Comparison of ENCODE assay signal across 7 cellular contexts in the genomic region with DNA sequence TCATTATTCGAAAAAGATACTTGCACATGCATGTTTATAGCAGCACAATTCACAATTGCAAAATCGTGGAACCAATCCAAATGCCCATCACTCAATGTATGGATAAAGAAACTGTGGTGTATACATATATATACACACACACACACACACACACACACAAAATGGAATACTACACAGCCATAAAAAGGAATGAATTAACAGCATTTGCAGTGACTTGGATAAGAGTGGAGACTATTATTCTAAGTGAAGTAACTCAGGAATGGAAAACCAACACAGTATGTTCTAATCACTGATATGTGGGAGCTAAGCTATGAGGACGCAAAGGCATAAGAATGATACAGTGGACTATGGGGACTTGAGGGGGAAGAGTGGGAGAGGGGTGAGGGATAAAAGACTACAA. TPM values are rescaled to one million over a fixed set of nuclear protein-coding genes. Genes with fewer than 3 reads are reported as not detected.
DNase-seq lines count a peak whose midpoint lies in the region; ATAC-seq, FAIRE-seq and TF ChIP-seq lines count a peak whose summit lies in the region.
"Not testable (repeated sequence)": the region's sequence is repeated elsewhere in the genome, so short reads cannot be mapped to it uniquely, and the experiment has no call there.

No MANE protein-coding gene starts in this region.

- peaks cover 41% of the 10 kb centered on the region for H3K4me1 ChIP-seq in CD4-positive, CD25-positive, alpha-beta regulatory T cell (ENCODE audit: control insufficient read depth, insufficient read depth, low read length, poor library complexity, severe bottlenecking)
- H3K4me1 ChIP-seq in HEK293 (ENCODE audit: control insufficient read depth, insufficient read depth, low read length) (peaks cover 28% of the 10 kb centered on the region), K562 (replicated peaks in 1 of 2; ENCODE audit: control insufficient read depth in 2 of 2, insufficient read depth in 2 of 2, low read length in 2 of 2) (peaks cover 18 to 39% of the 10 kb centered on the region in 2 experiments; a peak in 4 of 5 replicates), neutrophil (ENCODE audit: control insufficient read depth in 1 of 2, insufficient read depth in 1 of 2, low read depth in 1 of 2, low read length in 1 of 2) (peaks cover 59 to 62% of the 10 kb centered on the region in 2 experiments)

- peak overlapping the region in 1 of 3 donors; percentile 62 for H3K27ac Mint-ChIP-seq in CD4-positive, CD25-positive, alpha-beta regulatory T cell
- not testable (repeated sequence) for H3K27ac Mint-ChIP-seq in activated T-helper 1 cell treated with anti-CD3 and anti-CD28 coated beads, Interleukin-12 subunit alpha, Interleukin-12 subunit beta, Interleukin-2, Interleukin-4 antibody, amounts not matched to agents 30 ng/mL and 10 ng/mL and 1 ng/mL, durations not matched to agents 14 hours and 24 hours and 36 hours; nephron

- WGBS in K562 (ENCODE audit: insufficient coverage, low coverage, missing lambda C conversion rate) = 92% methylated on average over 3 of the region's 3 CpGs

- not testable (repeated sequence) for H3K9me1 ChIP-seq in K562 (ENCODE audit: control insufficient read depth, insufficient read depth, low read length)

- not testable (repeated sequence) for H3K9ac ChIP-seq in K562 (ENCODE audit: insufficient read depth in 1 of 2, low read depth in 2 of 2, low read length in 2 of 2)

- H3K27me3 Mint-ChIP-seq in CD4-positive, CD25-positive, alpha-beta regulatory T cell; activated T-helper 1 cell treated with anti-CD3 and anti-CD28 coated beads, Interleukin-12 subunit alpha, Interleukin-12 subunit beta, Interleukin-2, Interleukin-4 antibody, amounts not matched to agents 30 ng/mL and 10 ng/mL and 1 ng/mL, durations not matched to agents 14 hours and 24 hours and 36 hours (ENCODE audit: insufficient read depth); nephron (ENCODE audit: low read depth): not testable (repeated sequence)

- CTCF ChIA-PET in HEK293 (lab: Yijun Ruan, JAX) = interaction anchor here (0.6 kb wide), 1 partner anchor 106 kb away, joined by 3 read pairs; no protein-coding TSS in a partner anchor
- CTCF ChIA-PET in K562 (lab: Yijun Ruan, JAX; ENCODE audit: low intra/inter-chr PET ratio) = not testable (repeated sequence)

- H3K79me2 ChIP-seq in K562 (ENCODE audit: control insufficient read depth, insufficient read depth, low read length) = peaks cover 98% of the 10 kb centered on the region

- not testable (repeated sequence) for H3K4me3 ChIP-seq in CD4-positive, CD25-positive, alpha-beta regulatory T cell (ENCODE audit: low read depth, low read length); HEK293 (ENCODE audit: low read depth, low read length); K562; neutrophil (ENCODE audit: low read depth in 1 of 2, low read length in 1 of 2)

- peaks cover 31 to 78% (median 59%) of the 10 kb centered on the region in 4 donors for H3K4me1 Mint-ChIP-seq in CD4-positive, CD25-positive, alpha-beta regulatory T cell
- peaks cover 49% of the 10 kb centered on the region for H3K4me1 Mint-ChIP-seq in activated T-helper 1 cell treated with anti-CD3 and anti-CD28 coated beads, Interleukin-12 subunit alpha, Interleukin-12 subunit beta, Interleukin-2, Interleukin-4 antibody, amounts not matched to agents 30 ng/mL and 10 ng/mL and 1 ng/mL, durations not matched to agents 14 hours and 24 hours and 36 hours (ENCODE audit: low read depth)
- H3K4me1 Mint-ChIP-seq in nephron = peaks cover 28% of the 10 kb centered on the region

- H3K4me2 ChIP-seq in K562 (ENCODE audit: insufficient read depth, low read length) = not testable (repeated sequence)

- in situ Hi-C loops in K562 (cut with MboI) = not testable (repeated sequence)

- intact Hi-C loops in activated T-helper 1 cell treated with anti-CD3 and anti-CD28 coated beads, Interleukin-12 subunit alpha, Interleukin-12 subunit beta, Interleukin-2, Interleukin-4 antibody, amounts not matched to agents 30 ng/mL and 10 ng/mL and 1 ng/mL, durations not matched to agents 14 hours and 24 hours and 36 hours (cut with micrococcal nuclease); K562 (cut with micrococcal nuclease): not testable (repeated sequence)

- H2AFZ ChIP-seq in K562 (ENCODE audit: low read depth, low read length) = not testable (repeated sequence)

- not testable (repeated sequence) for H3K9me3 Mint-ChIP-seq in CD4-positive, CD25-positive, alpha-beta regulatory T cell; activated T-helper 1 cell treated with anti-CD3 and anti-CD28 coated beads, Interleukin-12 subunit alpha, Interleukin-12 subunit beta, Interleukin-2, Interleukin-4 antibody, amounts not matched to agents 30 ng/mL and 10 ng/mL and 1 ng/mL, durations not matched to agents 14 hours and 24 hours and 36 hours; nephron

- BruUV-seq in K562 (replicated peaks; lab: Mats Ljungman, UMichigan) = not testable (repeated sequence)

- not testable (repeated sequence) for TF ChIP-seq RAD21 in K562 (CRISPR knock-in tag; conservative IDR thresholded peaks at IDR 0.05 in 1 of 2, IDR thresholded peaks at IDR 0.05 in 1 of 2)

- H3K36me3 Mint-ChIP-seq in CD4-positive, CD25-positive, alpha-beta regulatory T cell = peaks cover 10% of the 10 kb centered on the region
- H3K36me3 Mint-ChIP-seq in activated T-helper 1 cell treated with anti-CD3 and anti-CD28 coated beads, Interleukin-12 subunit alpha, Interleukin-12 subunit beta, Interleukin-2, Interleukin-4 antibody, amounts not matched to agents 30 ng/mL and 10 ng/mL and 1 ng/mL, durations not matched to agents 14 hours and 24 hours and 36 hours (ENCODE audit: low read depth) = peaks cover 21% of the 10 kb centered on the region
- peaks cover 23% of the 10 kb centered on the region for H3K36me3 Mint-ChIP-seq in nephron (ENCODE audit: low read depth)

- not testable (repeated sequence) for FAIRE-seq in K562 (lab: Jason Lieb, UNC)

- DNase-seq in CD4-positive, CD25-positive, alpha-beta regulatory T cell; activated T-helper 1 cell treated with anti-CD3 and anti-CD28 coated beads, Interleukin-12 subunit alpha, Interleukin-12 subunit beta, Interleukin-2, Interleukin-4 antibody, amounts not matched to agents 30 ng/mL and 10 ng/mL and 1 ng/mL, durations not matched to agents 14 hours and 24 hours and 36 hours (ENCODE audit: low spot score); K562 (ENCODE audit: extremely low read depth in 1 of 4, low spot score in 3 of 4): not testable (repeated sequence)

- not testable (repeated sequence) for H3K27me3 ChIP-seq in CD4-positive, CD25-positive, alpha-beta regulatory T cell (ENCODE audit: control insufficient read depth, insufficient read depth, low read length); K562 (ENCODE audit: control insufficient read depth in 2 of 2, insufficient read depth in 2 of 2, low read length in 2 of 2); neutrophil

- not testable (repeated sequence) for ATAC-seq in CD4-positive, CD25-positive, alpha-beta regulatory T cell (ENCODE audit: low read depth in 2 of 2); K562

- TF ChIP-seq POLR2A in K562 (conservative IDR thresholded peaks at IDR 0.05) = not testable (repeated sequence)

- H3K27ac ChIP-seq in CD4-positive, CD25-positive, alpha-beta regulatory T cell (ENCODE audit: insufficient read depth, low read length, poor library complexity, severe bottlenecking); HEK293 (ENCODE audit: extremely low read depth, low read depth, low read length); K562 (ENCODE audit: extremely low read depth, low read depth, low read length): not testable (repeated sequence)
- peak overlapping the region; percentile 97 for H3K27ac ChIP-seq in VCaP
- H3K27ac ChIP-seq in neutrophil = peak overlapping the region; percentile 91

- not testable (repeated sequence) for H3K9me3 ChIP-seq in CD4-positive, CD25-positive, alpha-beta regulatory T cell (ENCODE audit: control insufficient read depth in 2 of 2, low read length in 2 of 2); HEK293 (ENCODE audit: control insufficient read depth, insufficient read depth, low read depth, low read length); K562 (replicated peaks; ENCODE audit: control insufficient read depth, insufficient read depth, low read depth, low read length); neutrophil

- peak overlapping the region in 3 of 4 donors; percentile 38 to 97 (median 45) for H3K4me3 Mint-ChIP-seq in CD4-positive, CD25-positive, alpha-beta regulatory T cell
- H3K4me3 Mint-ChIP-seq in activated T-helper 1 cell treated with anti-CD3 and anti-CD28 coated beads, Interleukin-12 subunit alpha, Interleukin-12 subunit beta, Interleukin-2, Interleukin-4 antibody, amounts not matched to agents 30 ng/mL and 10 ng/mL and 1 ng/mL, durations not matched to agents 14 hours and 24 hours and 36 hours = peak overlapping the region; percentile 51
- H3K4me3 Mint-ChIP-seq in nephron = peak overlapping the region; percentile 12 to 75 (median 47)

- TF ChIP-seq CTCF in HEK293 (tag by site-specific recombination; IDR thresholded peaks at IDR 0.05); VCaP (conservative IDR thresholded peaks at IDR 0.05); K562 (IDR thresholded peaks at IDR 0.05 in 2 of 3, conservative IDR thresholded peaks at IDR 0.05 in 1 of 3; ENCODE audit: insufficient read depth in 2 of 3, low read depth in 1 of 3, low read length in 3 of 3); nephron (IDR thresholded peaks at IDR 0.05; ENCODE audit: unreplicated experiment in 3 of 3); neutrophil (IDR thresholded peaks at IDR 0.05): not testable (repeated sequence)

- not testable (repeated sequence) for TF ChIP-seq EP300 in K562 (IDR thresholded peaks at IDR 0.05; ENCODE audit: low read length)

- POLR2A ChIA-PET in HEK293 (lab: Yijun Ruan, JAX) = not testable (repeated sequence)
- POLR2A ChIA-PET in K562 (lab: Yijun Ruan, JAX) = interaction anchor here (1.4 kb wide), 1 partner anchor 7 kb away, joined by 4 read pairs; no protein-coding TSS in a partner anchor

- H4K20me1 ChIP-seq in K562 (replicated peaks; ENCODE audit: control insufficient read depth, insufficient read depth, low read length) = peaks cover 13% of the 10 kb centered on the region

- not testable (repeated sequence) for H3K36me3 ChIP-seq in CD4-positive, CD25-positive, alpha-beta regulatory T cell (ENCODE audit: control insufficient read depth, insufficient read depth, low read length); HEK293 (ENCODE audit: control insufficient read depth in 2 of 2, insufficient read depth in 1 of 2, low read length in 2 of 2); neutrophil
- H3K36me3 ChIP-seq in K562 (ENCODE audit: control insufficient read depth, insufficient read depth, low read length) = peaks cover 28% of the 10 kb centered on the region; the same call in 2 of the 3 replicates

RNA-seq across cellular contexts. Expression of a gene that starts 3.3 kb away (rescaled TPM):
- total RNA-seq in CD4-positive, CD25-positive, alpha-beta regulatory T cell = 102 TPM
- 10 to 100 TPM; 34.1 to 55.8 (median 43.5) TPM for polyA plus RNA-seq in CD4-positive, CD25-positive, alpha-beta regulatory T cell
- 56.6 and 59.0 TPM in 2 replicates for total RNA-seq in activated T-helper 1 cell treated with anti-CD3 and anti-CD28 coated beads, Interleukin-12 subunit alpha, Interleukin-12 subunit beta, Interleukin-2, Interleukin-4 antibody, amounts not matched to agents 30 ng/mL and 10 ng/mL and 1 ng/mL, durations not matched to agents 14 hours and 24 hours and 36 hours
- 53.7 and 136 TPM in 2 replicates for total RNA-seq in K562 (2011; cell fraction: chromatin; rRNA removed; ENCODE audit: low replicate concordance)
- total RNA-seq in K562 (2011; cell fraction: nucleolus; rRNA removed) = 22.5 and 33.7 TPM in 2 replicates
- total RNA-seq in K562 (2011; cell fraction: nucleoplasm; rRNA removed) = 64.7 and 85.0 TPM in 2 replicates
- total RNA-seq in K562 (2014; rRNA removed) (38.9 and 84.0 TPM in 2 replicates), K562 (2014; rRNA removed; fragmentation: Illumina TruSeq; extraction: Trizol) (63.8 and 83.6 TPM in 2 replicates), K562 (2015; rRNA removed; fragmentation: Illumina TruSeq; extraction: Trizol) (53.1 and 62.5 TPM in 2 replicates), K562 (2021) (47.9 and 51.4 TPM in 2 replicates)
- polyA plus RNA-seq in K562 (2011; rRNA removed) (43.7 and 45.5 TPM in 2 replicates), K562 (2014; fragmentation: Illumina TruSeq; extraction: Trizol) (75.2 and 76.5 TPM in 2 replicates), K562 (2014; fragmentation: Nextera tagmentation; extraction: Ambion mirVana) (10 to 100 TPM; 24.5 to 37.3 TPM), K562 (2014; rRNA removed) (44.8 and 47.2 TPM in 2 replicates)
- 9.0 and 21.8 TPM in 2 replicates for polyA plus RNA-seq in K562 (2011; cell fraction: cytosol; rRNA removed)
- 54.8 and 56.8 TPM in 2 replicates for polyA plus RNA-seq in K562 (2011; cell fraction: nucleus; rRNA removed)
- polyA plus RNA-seq in K562 (2012) = 27.2 and 43.0 TPM in 2 replicates
- polyA minus RNA-seq in K562 (2011; rRNA and poly(A)+ RNA removed) = 68.4 and 94.3 TPM in 2 replicates
- 34.6 and 34.9 TPM in 2 replicates for polyA minus RNA-seq in K562 (2011; cell fraction: cytosol; rRNA and poly(A)+ RNA removed)
- polyA minus RNA-seq in K562 (2011; cell fraction: nucleus; rRNA and poly(A)+ RNA removed) = 28.3 and 39.3 TPM in 2 replicates

RNA-seq across cellular contexts. Expression of a gene that starts 39.1 kb away (rescaled TPM):
- 12.0 TPM for total RNA-seq in CD4-positive, CD25-positive, alpha-beta regulatory T cell
- 10 to 100 TPM; 14.3 to 19.6 (median 16.9) TPM for polyA plus RNA-seq in CD4-positive, CD25-positive, alpha-beta regulatory T cell
- total RNA-seq in activated T-helper 1 cell treated with anti-CD3 and anti-CD28 coated beads, Interleukin-12 subunit alpha, Interleukin-12 subunit beta, Interleukin-2, Interleukin-4 antibody, amounts not matched to agents 30 ng/mL and 10 ng/mL and 1 ng/mL, durations not matched to agents 14 hours and 24 hours and 36 hours = 23.4 and 24.6 TPM in 2 replicates
- 6.4 and 9.6 TPM in 2 replicates for total RNA-seq in K562 (2011; cell fraction: chromatin; rRNA removed; ENCODE audit: low replicate concordance)
- total RNA-seq in K562 (2011; cell fraction: nucleolus; rRNA removed) = 1.7 and 2.3 TPM in 2 replicates
- 3.5 and 6.2 TPM in 2 replicates for total RNA-seq in K562 (2011; cell fraction: nucleoplasm; rRNA removed)
- 9.3 and 21.6 TPM in 2 replicates for total RNA-seq in K562 (2014; rRNA removed)
- 21.7 and 25.8 TPM in 2 replicates for total RNA-seq in K562 (2014; rRNA removed; fragmentation: Illumina TruSeq; extraction: Trizol)
- total RNA-seq in K562 (2015; rRNA removed; fragmentation: Illumina TruSeq; extraction: Trizol) = 21.6 and 21.9 TPM in 2 replicates
- total RNA-seq in K562 (2021) = 11.5 and 12.1 TPM in 2 replicates
- 9.1 and 13.3 TPM in 2 replicates for polyA plus RNA-seq in K562 (2011; rRNA removed)
- 0.81 and 2.6 TPM in 2 replicates for polyA plus RNA-seq in K562 (2011; cell fraction: cytosol; rRNA removed)
- 2.8 and 3.3 TPM in 2 replicates for polyA plus RNA-seq in K562 (2011; cell fraction: nucleus; rRNA removed)
- 8.2 and 10.4 TPM in 2 replicates for polyA plus RNA-seq in K562 (2012)
- polyA plus RNA-seq in K562 (2014; fragmentation: Illumina TruSeq; extraction: Trizol) = 18.2 and 18.9 TPM in 2 replicates
- polyA plus RNA-seq in K562 (2014; fragmentation: Nextera tagmentation; extraction: Ambion mirVana) = 10 to 100 TPM; 21.1 to 24.9 TPM
- polyA plus RNA-seq in K562 (2014; rRNA removed) = 11.9 and 13.5 TPM in 2 replicates
- polyA minus RNA-seq in K562 (2011; rRNA and poly(A)+ RNA removed) = 23.7 and 30.5 TPM in 2 replicates
- 9.7 and 11.4 TPM in 2 replicates for polyA minus RNA-seq in K562 (2011; cell fraction: cytosol; rRNA and poly(A)+ RNA removed)
- polyA minus RNA-seq in K562 (2011; cell fraction: nucleus; rRNA and poly(A)+ RNA removed) = 2.8 and 5.7 TPM in 2 replicates

RNA-seq across cellular contexts. Expression of a gene that starts 40.1 kb away (rescaled TPM):
- 1,729 TPM for total RNA-seq in CD4-positive, CD25-positive, alpha-beta regulatory T cell
- polyA plus RNA-seq in CD4-positive, CD25-positive, alpha-beta regulatory T cell = 1,000 to 10,000 TPM; 1,921 to 2,513 (median 2,239) TPM
- 1,451 and 1,473 TPM in 2 replicates for total RNA-seq in activated T-helper 1 cell treated with anti-CD3 and anti-CD28 coated beads, Interleukin-12 subunit alpha, Interleukin-12 subunit beta, Interleukin-2, Interleukin-4 antibody, amounts not matched to agents 30 ng/mL and 10 ng/mL and 1 ng/mL, durations not matched to agents 14 hours and 24 hours and 36 hours
- 455 and 632 TPM in 2 replicates for total RNA-seq in K562 (2011; cell fraction: chromatin; rRNA removed; ENCODE audit: low replicate concordance)
- 1,125 and 1,211 TPM in 2 replicates for total RNA-seq in K562 (2011; cell fraction: nucleolus; rRNA removed)
- total RNA-seq in K562 (2011; cell fraction: nucleoplasm; rRNA removed) = 1,524 and 2,774 TPM in 2 replicates
- total RNA-seq in K562 (2014; rRNA removed) (5,204 and 7,963 TPM in 2 replicates), K562 (2014; rRNA removed; fragmentation: Illumina TruSeq; extraction: Trizol) (3,395 and 3,802 TPM in 2 replicates), K562 (2015; rRNA removed; fragmentation: Illumina TruSeq; extraction: Trizol) (4,310 and 4,463 TPM in 2 replicates), K562 (2021) (2,342 and 2,650 TPM in 2 replicates)
- polyA plus RNA-seq in K562 (2011; rRNA removed) (6,044 and 6,139 TPM in 2 replicates), K562 (2014; fragmentation: Illumina TruSeq; extraction: Trizol) (4,091 and 6,277 TPM in 2 replicates), K562 (2014; fragmentation: Nextera tagmentation; extraction: Ambion mirVana) (1,000 to 10,000 TPM; 2,628 to 3,207 TPM), K562 (2014; rRNA removed) (4,956 and 6,483 TPM in 2 replicates)
- 329 and 533 TPM in 2 replicates for polyA plus RNA-seq in K562 (2011; cell fraction: cytosol; rRNA removed)
- 2,322 and 3,371 TPM in 2 replicates for polyA plus RNA-seq in K562 (2011; cell fraction: nucleus; rRNA removed)
- polyA plus RNA-seq in K562 (2012) = 4,656 and 6,426 TPM in 2 replicates
- polyA minus RNA-seq in K562 (2011; rRNA and poly(A)+ RNA removed) = 3,539 and 4,030 TPM in 2 replicates
- 984 and 1,025 TPM in 2 replicates for polyA minus RNA-seq in K562 (2011; cell fraction: cytosol; rRNA and poly(A)+ RNA removed)
- 350 and 581 TPM in 2 replicates for polyA minus RNA-seq in K562 (2011; cell fraction: nucleus; rRNA and poly(A)+ RNA removed)

RNA-seq across cellular contexts. Expression of a gene that starts 46.3 kb away (rescaled TPM):
- total RNA-seq in CD4-positive, CD25-positive, alpha-beta regulatory T cell = 2.8 TPM
- polyA plus RNA-seq in CD4-positive, CD25-positive, alpha-beta regulatory T cell = 1 to 10 TPM; 3.7 to 5.8 (median 5.1) TPM
- total RNA-seq in activated T-helper 1 cell treated with anti-CD3 and anti-CD28 coated beads, Interleukin-12 subunit alpha, Interleukin-12 subunit beta, Interleukin-2, Interleukin-4 antibody, amounts not matched to agents 30 ng/mL and 10 ng/mL and 1 ng/mL, durations not matched to agents 14 hours and 24 hours and 36 hours = 2.1 and 2.3 TPM in 2 replicates
- 3.9 and 8.2 TPM in 2 replicates for total RNA-seq in K562 (2011; cell fraction: chromatin; rRNA removed; ENCODE audit: low replicate concordance)
- total RNA-seq in K562 (2011; cell fraction: nucleolus; rRNA removed) = 3.3 and 3.8 TPM in 2 replicates
- 4.4 and 4.8 TPM in 2 replicates for total RNA-seq in K562 (2011; cell fraction: nucleoplasm; rRNA removed)
- total RNA-seq in K562 (2014; rRNA removed) (3.5 and 3.9 TPM in 2 replicates), K562 (2014; rRNA removed; fragmentation: Illumina TruSeq; extraction: Trizol) (7.3 and 9.0 TPM in 2 replicates), K562 (2015; rRNA removed; fragmentation: Illumina TruSeq; extraction: Trizol) (6.0 and 6.3 TPM in 2 replicates), K562 (2021) (5.2 and 5.9 TPM in 2 replicates)
- polyA plus RNA-seq in K562 (2011; rRNA removed) (3.5 and 7.4 TPM in 2 replicates), K562 (2014; fragmentation: Illumina TruSeq; extraction: Trizol) (7.4 and 8.3 TPM in 2 replicates), K562 (2014; fragmentation: Nextera tagmentation; extraction: Ambion mirVana) (1 to 10 TPM; 3.7 to 4.1 TPM), K562 (2014; rRNA removed) (4.5 and 5.8 TPM in 2 replicates)
- polyA plus RNA-seq in K562 (2011; cell fraction: cytosol; rRNA removed) = 2.6 and 3.0 TPM in 2 replicates
- polyA plus RNA-seq in K562 (2011; cell fraction: nucleus; rRNA removed) = 1.1 and 1.6 TPM in 2 replicates
- 3.7 and 5.6 TPM in 2 replicates for polyA plus RNA-seq in K562 (2012)
- 5.4 and 9.9 TPM in 2 replicates for polyA minus RNA-seq in K562 (2011; rRNA and poly(A)+ RNA removed)
- 2.6 and 5.0 TPM in 2 replicates for polyA minus RNA-seq in K562 (2011; cell fraction: cytosol; rRNA and poly(A)+ RNA removed)
- polyA minus RNA-seq in K562 (2011; cell fraction: nucleus; rRNA and poly(A)+ RNA removed) = 1.3 and 1.6 TPM in 2 replicates
